Comparison of ENCODE assay signal across 8 cellular contexts in genomic region chr12:47903927-47904646, GRCh38. TPM values are rescaled to one million over a fixed set of nuclear protein-coding genes. Genes with fewer than 3 reads are reported as not detected.
DNase-seq lines count a peak whose midpoint lies in the region; ATAC-seq and TF ChIP-seq lines count a peak whose summit lies in the region.

No MANE protein-coding gene starts in this region.

- no peaks in the 10 kb centered on the region for H3K27me3 ChIP-seq in RWPE2 (ENCODE audit: insufficient read depth, poor library complexity, severe bottlenecking)
- peaks cover 0 to 47% (median 30%) of the 10 kb centered on the region in 7 donors for H3K27me3 ChIP-seq in heart right ventricle

- H3K4me1 ChIP-seq in RWPE2 (ENCODE audit: insufficient read depth, poor library complexity, severe bottlenecking) (peaks cover 20% of the 10 kb centered on the region), heart right ventricle (peaks cover 3 to 57% (median 19%) of the 10 kb centered on the region in 9 donors)

- ATAC-seq in GM21619 (IDR thresholded peaks at IDR 0.05; ENCODE audit: unreplicated experiment) = peak; percentile 28
- peak; percentile 68 for ATAC-seq in RWPE2 (ENCODE audit: low read depth)
- ATAC-seq in heart right ventricle = peak in 7 of 8 donors; percentile 28 to 61 (median 45)
- no peak for ATAC-seq in GM21367 (IDR thresholded peaks at IDR 0.05; ENCODE audit: unreplicated experiment)

- H3K36me3 ChIP-seq in RWPE2 (ENCODE audit: low read depth) = peaks cover 10% of the 10 kb centered on the region; the same call in 1 of the 2 replicates
- peaks cover 0 to 5% (median 0%) of the 10 kb centered on the region in 9 donors for H3K36me3 ChIP-seq in heart right ventricle

- DNase-seq in RWPE2 (ENCODE audit: low spot score) (peak; percentile 83), heart right ventricle (peak in 1 of 2 donors; percentile 37), skeletal muscle cell (ENCODE audit: low read depth) (peak; percentile 55), NCI-H1694 (lab: John Stamatoyannopoulos, UW) (no peak), NCI-H1436 (lab: John Stamatoyannopoulos, UW) (no peak)
- DNase-seq in activated naive CD4-positive, alpha-beta T cell treated with Interleukin-2 at 50 U/mL for 16 hours = peak; percentile 71

- TF ChIP-seq CTCF in RWPE2 (IDR thresholded peaks at IDR 0.05; ENCODE audit: poor library complexity, severe bottlenecking) (no peak), heart right ventricle (IDR thresholded peaks at IDR 0.05) (no peak)

- H3K9me3 ChIP-seq in RWPE2 (ENCODE audit: severe bottlenecking) (no peaks in the 10 kb centered on the region), heart right ventricle (no peaks in the 10 kb centered on the region)

- H3K4me3 ChIP-seq in RWPE2 (ENCODE audit: severe bottlenecking) = peak overlapping the region; percentile 58
- H3K4me3 ChIP-seq in heart right ventricle = peak overlapping the region in 9 of 10 donors; percentile 32 to 72 (median 56)
- peak overlapping the region; percentile 75 for H3K4me3 ChIP-seq in skeletal muscle cell (ENCODE audit: low read depth, low read length)

- intact Hi-C loops in heart right ventricle (cut with DNase I) = loop anchor here in 3 of 10 donors (2.0 to 10.0 kb wide), 3 partner anchors 45 to 261 kb away; no protein-coding TSS in a partner anchor

- 14 to 25% methylated on average over 6 of the region's 6 CpGs for WGBS in heart right ventricle, 2 donors

- H3K27ac ChIP-seq in RWPE2 (ENCODE audit: poor library complexity, severe bottlenecking) = peak overlapping the region; percentile 84
- H3K27ac ChIP-seq in heart right ventricle = peak overlapping the region in 1 of 10 donors; percentile 85

RNA-seq across cellular contexts. Expression of gene VDR, which starts 0.7 kb away (rescaled TPM):
- 1 to 10 TPM in 1 of 10 donors, under 1 TPM in 9; 0.08 to 3.0 (median 0.31) TPM for total RNA-seq in heart right ventricle
- under 1 TPM; 0.29 to 0.87 TPM for polyA plus RNA-seq in heart right ventricle

RNA-seq across cellular contexts. Expression of gene TMEM106C, which starts 59.3 kb away (rescaled TPM):
- total RNA-seq in heart right ventricle = 10 to 100 TPM; 22.3 to 61.8 (median 40.0) TPM
- polyA plus RNA-seq in heart right ventricle = 10 to 100 TPM; 24.1 to 41.6 TPM

Comparison
In these comparisons a context has a peak if more than half of its experiments do, and no peak if none do; other contexts are left out.
1. DNase-seq: peak in RWPE2 (single experiment), activated naive CD4-positive, alpha-beta T cell treated with Interleukin-2 at 50 U/mL for 16 hours (single experiment) and skeletal muscle cell (single experiment); none in NCI-H1694 (single experiment) and NCI-H1436 (single experiment).
2. Peak in every context shown above with its lines, with median percentiles within 50 percentile points of each other: H3K4me3 ChIP-seq.